Comparison of ENCODE assay signal across 19 cellular contexts in the genomic region with DNA sequence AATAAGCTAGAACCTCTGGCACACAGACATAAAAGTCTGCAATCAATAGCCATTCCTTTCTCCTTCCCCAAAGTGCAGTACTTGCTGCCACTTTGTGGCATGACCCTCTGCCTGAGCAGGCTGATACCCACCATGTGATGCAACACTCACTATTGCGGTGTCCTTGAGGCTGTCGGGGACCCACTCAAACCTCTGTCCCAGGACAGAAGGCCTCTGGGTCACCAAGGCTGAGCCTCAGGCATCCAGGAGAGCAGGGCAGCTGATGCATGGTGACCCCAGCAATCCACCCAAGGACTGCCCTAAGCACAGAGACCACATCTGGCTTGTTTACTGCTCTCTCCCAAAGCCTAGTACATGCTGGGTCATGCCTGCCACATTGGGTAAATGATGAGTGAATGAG.
"Had no signal": no experiment of that assay in that cellular context is flagged by ENCODE, and none has a peak within 500 bp of the region (broad histone marks: within the 10 kb centered on the region; RNA-seq: fewer than 3 reads in every experiment).

No MANE protein-coding gene starts in this region.

- H3K36me3 Mint-ChIP-seq: T-cell had no signal

- H3K27ac ChIP-seq: breast epithelium, esophagus squamous epithelium, ovary, tibial nerve had no signal

- H3K4me1 ChIP-seq: ascending aorta, breast epithelium, esophagus squamous epithelium, tibial nerve had no signal

- H3K36me3 ChIP-seq: ascending aorta, breast epithelium, esophagus squamous epithelium, ovary, tibial nerve had no signal

- H3K27me3 Mint-ChIP-seq: activated naive CD8-positive, alpha-beta T cell treated with anti-CD3 and anti-CD28 coated beads, Interleukin-2, amount 50 U/mL, for 24 hours had no signal

- H3K4me3 ChIP-seq: ascending aorta, breast epithelium, dorsolateral prefrontal cortex, esophagus squamous epithelium, ovary, tibial nerve had no signal

- ATAC-seq: activated naive CD8-positive, alpha-beta T cell treated with anti-CD3 and anti-CD28 coated beads, Interleukin-2, amount 50 U/mL, for 24 hours; activated T-helper 17 cell treated with anti-CD3 and anti-CD28 coated beads, Interleukin-2, amount 50 U/mL, for 72 hours; T-cell had no signal

- DNase-seq: activated CD4-positive, alpha-beta T cell treated with anti-CD3 and anti-CD28 coated beads, Interleukin-2, amount 50 U/mL, for 48 hours; activated CD4-positive, CD25-positive, alpha-beta regulatory T cell treated with anti-CD3 and anti-CD28 coated beads, Interleukin-2, amount 50 U/mL, for 72 hours; activated naive CD4-positive, alpha-beta T cell treated with anti-CD3 and anti-CD28 coated beads for 36 hours; activated naive CD8-positive, alpha-beta T cell treated with anti-CD3 and anti-CD28 coated beads, Interleukin-2, amount 50 U/mL, for 24 hours; dorsolateral prefrontal cortex; esophagus squamous epithelium; hypothalamus; midbrain; ovary; stimulated activated CD4-positive, alpha-beta T cell treated with anti-CD3 and anti-CD28 coated beads, Interleukin-4, amount 100 ng/mL, for 24 hours; stimulated activated naive CD4-positive, alpha-beta T cell treated with Interleukin-2 at 50 U/mL for 16 hours; substantia nigra; T-cell; T-helper 9 cell had no signal

- H3K4me3 Mint-ChIP-seq: activated naive CD4-positive, alpha-beta T cell treated with anti-CD3 and anti-CD28 coated beads for 36 hours; activated naive CD8-positive, alpha-beta T cell treated with anti-CD3 and anti-CD28 coated beads, Interleukin-2, amount 50 U/mL, for 24 hours; activated T-helper 17 cell treated with anti-CD3 and anti-CD28 coated beads, Interleukin-2, amount 50 U/mL, for 72 hours; neural crest cell; T-cell had no signal

- H3K9me3 ChIP-seq: ascending aorta, breast epithelium, esophagus squamous epithelium, ovary, tibial nerve had no signal

- H3K27ac Mint-ChIP-seq: activated naive CD4-positive, alpha-beta T cell treated with anti-CD3 and anti-CD28 coated beads for 36 hours; activated naive CD8-positive, alpha-beta T cell treated with anti-CD3 and anti-CD28 coated beads, Interleukin-2, amount 50 U/mL, for 24 hours; activated T-helper 17 cell treated with anti-CD3 and anti-CD28 coated beads, Interleukin-2, amount 50 U/mL, for 72 hours; T-cell had no signal

- H3K27me3 ChIP-seq: ascending aorta, breast epithelium, dorsolateral prefrontal cortex, esophagus squamous epithelium, ovary, tibial nerve had no signal
